ENCODE assay signal across 7 cellular contexts in the genomic region with DNA sequence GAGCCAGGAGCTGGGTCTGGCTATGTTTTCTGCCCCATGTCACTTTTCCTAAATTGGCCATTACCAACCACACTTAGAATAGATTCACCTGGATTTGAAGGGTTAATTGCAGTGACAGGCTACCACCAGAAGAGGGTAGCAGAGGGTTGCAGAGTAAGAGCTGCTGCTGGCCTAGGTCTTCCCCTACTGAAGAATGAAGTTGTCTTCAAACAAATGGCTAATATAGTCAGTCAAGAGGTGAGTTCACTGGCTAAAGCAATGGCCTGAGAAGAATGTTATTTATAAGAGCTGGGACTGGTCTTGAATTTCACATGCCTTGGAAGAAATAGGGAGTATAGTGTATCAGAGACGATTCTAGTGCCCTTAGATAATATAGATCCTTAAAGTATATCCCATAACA. TPM values are rescaled to one million over a fixed set of nuclear protein-coding genes. Genes with fewer than 3 reads are reported as not detected.
A peak's percentile ranks its signal among the peaks of the same experiment; 100 is the strongest.
DNase-seq lines count a peak whose midpoint lies in the region; ATAC-seq and TF ChIP-seq lines count a peak whose summit lies in the region.
"Not testable (repeated sequence)": the region's sequence is repeated elsewhere in the genome, so short reads cannot be mapped to it uniquely, and the experiment has no call there.

No MANE protein-coding gene starts in this region.

- not testable (repeated sequence) for H3K4me3 ChIP-seq in fibroblast of villous mesenchyme (ENCODE audit: low read depth, low read length)

- H3K27ac Mint-ChIP-seq in activated naive CD4-positive, alpha-beta T cell treated with anti-CD3 and anti-CD28 coated beads, Interleukin-2, amount 50 U/mL, for 72 hours; natural killer cell: not testable (repeated sequence)

- not testable (repeated sequence) for H3K9me3 Mint-ChIP-seq in activated naive CD4-positive, alpha-beta T cell treated with anti-CD3 and anti-CD28 coated beads, Interleukin-2, amount 50 U/mL, for 72 hours; natural killer cell

- TF ChIP-seq CTCF in GM12872 (IDR thresholded peaks at IDR 0.05; ENCODE audit: insufficient read depth, low read depth, low read length) = peak; percentile 71
- peak; percentile 73 for TF ChIP-seq CTCF in fibroblast of villous mesenchyme (IDR thresholded peaks at IDR 0.05; ENCODE audit: insufficient read depth, low read depth, low read length)
- TF ChIP-seq CTCF in natural killer cell (IDR thresholded peaks at IDR 0.05) = peak; percentile 14

- not testable (repeated sequence) for H3K36me3 Mint-ChIP-seq in activated naive CD4-positive, alpha-beta T cell treated with anti-CD3 and anti-CD28 coated beads, Interleukin-2, amount 50 U/mL, for 72 hours; natural killer cell

- H3K27me3 Mint-ChIP-seq in natural killer cell (ENCODE audit: low read depth in 2 of 2) = not testable (repeated sequence)

- peak; percentile 56 for DNase-seq in NCI-H69 (lab: John Stamatoyannopoulos, UW)
- not testable (repeated sequence) for DNase-seq in activated naive CD4-positive, alpha-beta T cell treated with anti-CD3 and anti-CD28 coated beads, Interleukin-2, amount 50 U/mL, for 72 hours (ENCODE audit: low spot score in 2 of 2); natural killer cell
- peak; percentile 18 for DNase-seq in fibroblast of villous mesenchyme (ENCODE audit: low read depth)

- not testable (repeated sequence) for H3K4me1 Mint-ChIP-seq in natural killer cell

- H3K4me3 Mint-ChIP-seq in natural killer cell = not testable (repeated sequence)

- ATAC-seq in GM21529 (IDR thresholded peaks at IDR 0.05; ENCODE audit: unreplicated experiment) (peak; percentile 90), HG03342 (IDR thresholded peaks at IDR 0.05; ENCODE audit: unreplicated experiment) (peak; percentile 95), natural killer cell (peak in 2 of 3 donors; percentile 42 to 50)
- peak; percentile 13 to 57 for ATAC-seq in activated naive CD4-positive, alpha-beta T cell treated with anti-CD3 and anti-CD28 coated beads, Interleukin-2, amount 50 U/mL, for 72 hours

- intact Hi-C loops in natural killer cell (cut with micrococcal nuclease) = not testable (repeated sequence)

RNA-seq across cellular contexts. Expression of a gene that starts 32.2 kb away (rescaled TPM):
- not detected for total RNA-seq in activated naive CD4-positive, alpha-beta T cell treated with anti-CD3 and anti-CD28 coated beads, Interleukin-2, amount 50 U/mL, for 72 hours
- under 0.01 TPM in 2 replicates for total RNA-seq in fibroblast of villous mesenchyme
- total RNA-seq in natural killer cell = not detected

Comparison
In these comparisons a context has a peak if more than half of its experiments do, and no peak if none do; other contexts are left out.
1. CTCF ChIP-seq: peak in every context shown above with its lines; median percentile 73 in fibroblast of villous mesenchyme; 71 in GM12872; 14 in natural killer cell.
2. ATAC-seq: peak in every context shown above with its lines; median percentile 95 in HG03342; 90 in GM21529; 46 in natural killer cell; 35 in activated naive CD4-positive, alpha-beta T cell treated with anti-CD3 and anti-CD28 coated beads, Interleukin-2, amount 50 U/mL, for 72 hours.